In genomic region chr10:7039859-7040258, GRCh38 we compare ENCODE assay signal across 40 cellular contexts.
"Had no signal": no experiment of that assay in that cellular context is flagged by ENCODE, and none has a peak within 500 bp of the region (broad histone marks: within the 10 kb centered on the region; RNA-seq: fewer than 3 reads in every experiment).

No MANE protein-coding gene starts in this region.

- H3K4me3 Mint-ChIP-seq: activated naive CD4-positive, alpha-beta T cell treated with anti-CD3 and anti-CD28 coated beads for 36 hours; activated naive CD4-positive, alpha-beta T cell treated with anti-CD3 and anti-CD28 coated beads, Interleukin-2, amount 10 ng/mL, durations not matched to agents 7 days and 5 days; activated naive CD4-positive, alpha-beta T cell treated with anti-CD3 and anti-CD28 coated beads, Interleukin-2, amount 50 U/mL, for 24 hours; activated naive CD8-positive, alpha-beta T cell; activated naive CD8-positive, alpha-beta T cell treated with anti-CD3 and anti-CD28 coated beads for 36 hours; activated naive CD8-positive, alpha-beta T cell treated with anti-CD3 and anti-CD28 coated beads, Interleukin-2, amount 10 ng/mL, durations not matched to agents 7 days and 5 days; activated naive CD8-positive, alpha-beta T cell treated with anti-CD3 and anti-CD28 coated beads, Interleukin-2, amount 50 U/mL, for 24 hours; activated T-cell treated with anti-CD3 and anti-CD28 coated beads, Interleukin-2, amount 50 U/mL, for 24 hours; activated T-cell treated with anti-CD3 and anti-CD28 coated beads, Interleukin-2, amount 50 U/mL, for 4 hours; activated T-cell treated with anti-CD3 and anti-CD28 coated beads, Interleukin-2, amount 50 U/mL, for 72 hours; activated T-helper 1 cell treated with anti-CD3 and anti-CD28 coated beads, Interleukin-12 subunit alpha, Interleukin-12 subunit beta, Interleukin-2, Interleukin-4 antibody, amounts not matched to agents 30 ng/mL and 10 ng/mL and 1 ng/mL, durations not matched to agents 14 hours and 24 hours and 36 hours; activated T-helper 17 cell treated with anti-CD3 and anti-CD28 coated beads, Interleukin-2, amount 50 U/mL, for 72 hours; brain; central memory CD8-positive, alpha-beta T cell had no signal

- H3K36me3 Mint-ChIP-seq: activated naive CD4-positive, alpha-beta T cell treated with anti-CD3 and anti-CD28 coated beads, Interleukin-2, amount 10 ng/mL, durations not matched to agents 7 days and 5 days; activated naive CD4-positive, alpha-beta T cell treated with anti-CD3 and anti-CD28 coated beads, Interleukin-2, amount 50 U/mL, for 24 hours; activated naive CD8-positive, alpha-beta T cell; activated naive CD8-positive, alpha-beta T cell treated with anti-CD3 and anti-CD28 coated beads for 36 hours; brain had no signal

- H3K27ac Mint-ChIP-seq: activated naive CD4-positive, alpha-beta T cell treated with anti-CD3 and anti-CD28 coated beads for 36 hours; activated naive CD4-positive, alpha-beta T cell treated with anti-CD3 and anti-CD28 coated beads, Interleukin-2, amount 10 ng/mL, durations not matched to agents 7 days and 5 days; activated naive CD4-positive, alpha-beta T cell treated with anti-CD3 and anti-CD28 coated beads, Interleukin-2, amount 50 U/mL, for 24 hours; activated naive CD4-positive, alpha-beta T cell treated with anti-CD3 and anti-CD28 coated beads, Interleukin-2, amount 50 U/mL, for 72 hours; activated naive CD8-positive, alpha-beta T cell; activated naive CD8-positive, alpha-beta T cell treated with anti-CD3 and anti-CD28 coated beads for 36 hours; activated naive CD8-positive, alpha-beta T cell treated with anti-CD3 and anti-CD28 coated beads, Interleukin-2, amount 10 ng/mL, durations not matched to agents 7 days and 5 days; activated T-cell treated with anti-CD3 and anti-CD28 coated beads, Interleukin-2, amount 50 U/mL, for 24 hours; activated T-cell treated with anti-CD3 and anti-CD28 coated beads, Interleukin-2, amount 50 U/mL, for 72 hours; activated T-helper 1 cell treated with anti-CD3 and anti-CD28 coated beads, Interleukin-12 subunit alpha, Interleukin-12 subunit beta, Interleukin-2, Interleukin-4 antibody, amounts not matched to agents 30 ng/mL and 10 ng/mL and 1 ng/mL, durations not matched to agents 14 hours and 24 hours and 36 hours; activated T-helper 17 cell treated with anti-CD3 and anti-CD28 coated beads, Interleukin-2, amount 50 U/mL, for 72 hours; activated T-helper 2 cell treated with anti-CD3 and anti-CD28 coated beads, Interferon-gamma antibody, Interleukin-2, Interleukin-4, amounts not matched to agents 10 μg/mL and 5 μg/mL and 100 μg/mL, durations not matched to agents 14 hours and 24 hours and 36 hours; brain had no signal

- H3K36me3 ChIP-seq: adrenal gland, ascending aorta, brain microvascular endothelial cell, breast epithelium, cardiac muscle cell had no signal

- H3K9me3 ChIP-seq: adrenal gland, ascending aorta, body of pancreas, breast epithelium had no signal

- H3K4me3 ChIP-seq: adrenal gland, ascending aorta, body of pancreas, breast epithelium, cardiac muscle cell had no signal

- FAIRE-seq: astrocyte, bronchial epithelial cell had no signal

- H3K27me3 ChIP-seq: adrenal gland, ascending aorta, body of pancreas, brain microvascular endothelial cell, breast epithelium, cardiac muscle cell had no signal

- H3K27me3 Mint-ChIP-seq: activated naive CD4-positive, alpha-beta T cell treated with anti-CD3 and anti-CD28 coated beads, Interleukin-2, amount 50 U/mL, for 24 hours; activated naive CD8-positive, alpha-beta T cell; activated naive CD8-positive, alpha-beta T cell treated with anti-CD3 and anti-CD28 coated beads for 36 hours; activated T-cell treated with anti-CD3 and anti-CD28 coated beads, Interleukin-2, amount 50 U/mL, for 24 hours; activated T-helper 17 cell treated with anti-CD3 and anti-CD28 coated beads, Interleukin-2, amount 50 U/mL, for 72 hours; central memory CD8-positive, alpha-beta T cell had no signal

- DNase-seq: activated effector memory CD4-positive, alpha-beta T cell treated with anti-CD3 and anti-CD28 coated beads, Interleukin-2, amount 50 U/mL, for 16 hours; activated effector memory CD4-positive, alpha-beta T cell treated with Interleukin-2 at 50 U/mL for 16 hours; activated gamma-delta T cell; activated gamma-delta T cell treated with Interleukin-2 at 50 U/mL for 16 hours; activated naive CD4-positive, alpha-beta T cell; activated naive CD4-positive, alpha-beta T cell treated with anti-CD3 and anti-CD28 coated beads for 36 hours; activated naive CD4-positive, alpha-beta T cell treated with anti-CD3 and anti-CD28 coated beads, Interleukin-2, amount 10 ng/mL, durations not matched to agents 7 days and 5 days; activated naive CD4-positive, alpha-beta T cell treated with anti-CD3 and anti-CD28 coated beads, Interleukin-2, amount 50 U/mL, for 16 hours; activated naive CD4-positive, alpha-beta T cell treated with Interleukin-2 at 50 U/mL for 16 hours; activated naive CD8-positive, alpha-beta T cell treated with anti-CD3 and anti-CD28 coated beads for 36 hours; activated naive CD8-positive, alpha-beta T cell treated with anti-CD3 and anti-CD28 coated beads, Interleukin-2, amount 10 ng/mL, durations not matched to agents 7 days and 5 days; activated naive CD8-positive, alpha-beta T cell treated with anti-CD3 and anti-CD28 coated beads, Interleukin-2, amount 50 U/mL, for 24 hours; activated T-cell treated with anti-CD3 and anti-CD28 coated beads, Interleukin-2, amount 50 U/mL, for 1 hour; activated T-cell treated with anti-CD3 and anti-CD28 coated beads, Interleukin-2, amount 50 U/mL, for 24 hours; activated T-cell treated with anti-CD3 and anti-CD28 coated beads, Interleukin-2, amount 50 U/mL, for 4 hours; activated T-cell treated with anti-CD3 and anti-CD28 coated beads, Interleukin-2, amount 50 U/mL, for 48 hours; activated T-cell treated with anti-CD3 and anti-CD28 coated beads, Interleukin-2, amount 50 U/mL, for 72 hours; adrenal gland; amniotic stem cell; amygdala; anterior cingulate cortex; aorta; body of pancreas; brain microvascular endothelial cell; caudate nucleus; central memory CD4-positive, alpha-beta T cell; cerebellar nuclear complex had no signal

- H3K9me3 Mint-ChIP-seq: activated naive CD4-positive, alpha-beta T cell treated with anti-CD3 and anti-CD28 coated beads, Interleukin-2, amount 10 ng/mL, durations not matched to agents 7 days and 5 days; activated naive CD4-positive, alpha-beta T cell treated with anti-CD3 and anti-CD28 coated beads, Interleukin-2, amount 50 U/mL, for 72 hours; activated naive CD8-positive, alpha-beta T cell treated with anti-CD3 and anti-CD28 coated beads for 36 hours; activated T-helper 17 cell treated with anti-CD3 and anti-CD28 coated beads, Interleukin-2, amount 50 U/mL, for 72 hours; central memory CD8-positive, alpha-beta T cell had no signal

- H3K4me1 ChIP-seq: adrenal gland, ascending aorta, body of pancreas, breast epithelium had no signal

- H3K27ac ChIP-seq: adrenal gland, ascending aorta, body of pancreas, brain microvascular endothelial cell, breast epithelium, cardiac muscle cell had no signal

- ATAC-seq: activated naive CD4-positive, alpha-beta T cell treated with anti-CD3 and anti-CD28 coated beads, Interleukin-2, amount 50 U/mL, for 72 hours; activated naive CD8-positive, alpha-beta T cell treated with anti-CD3 and anti-CD28 coated beads, Interleukin-2, amount 50 U/mL, for 24 hours; activated T-cell treated with anti-CD3 and anti-CD28 coated beads, Interleukin-2, amount 50 U/mL, for 4 hours; activated T-cell treated with anti-CD3 and anti-CD28 coated beads, Interleukin-2, amount 50 U/mL, for 72 hours; activated T-helper 17 cell treated with anti-CD3 and anti-CD28 coated beads, Interleukin-2, amount 50 U/mL, for 72 hours; body of pancreas had no signal
